ENCODE assay signal across 28 cellular contexts in genomic region chr10:78800535-78801320, GRCh38.
"Had no signal": no experiment of that assay in that cellular context is flagged by ENCODE, and none has a peak within 500 bp of the region (broad histone marks: within the 10 kb centered on the region; RNA-seq: fewer than 3 reads in every experiment).

No MANE protein-coding gene starts in this region.

- H3K4me3 ChIP-seq: left lung, lower lobe of right lung, ovary, sigmoid colon, spleen, testis, thyroid gland, transverse colon, upper lobe of left lung had no signal

- ATAC-seq: left colon; left lung; lower lobe of right lung; natural killer cell; right cardiac atrium; stimulated activated memory B cell treated with anti-CD40 and anti-IgM and Interleukin-4, amounts not matched to agents 10 μg/mL and 1 μg/mL and 100 μg/mL, for 72 hours; stimulated activated naive CD8-positive, alpha-beta T cell treated with anti-CD3 and anti-CD28 coated beads, Interleukin-15, amount 100 ng/mL, for 72 hours had no signal

- H3K27ac ChIP-seq: left lung, lower lobe of right lung, ovary, sigmoid colon, spleen, testis, thyroid gland, transverse colon had no signal

- DNase-seq: hypothalamus; immature natural killer cell; kidney; left colon; left lung; lower lobe of right lung; mammary epithelial cell; mesendoderm; naive B cell; natural killer cell; ovary; retina; right cardiac atrium; sigmoid colon; small intestine; spleen; stimulated activated CD4-positive, alpha-beta T cell treated with anti-CD3 and anti-CD28 coated beads, Interleukin-1b, Interleukin-23, amount 100 ng/mL, for 48 hours; stimulated activated CD4-positive, alpha-beta T cell treated with anti-CD3 and anti-CD28 coated beads, Interleukin-2, amount 100 ng/mL, for 48 hours; stimulated activated CD4-positive, alpha-beta T cell treated with anti-CD3 and anti-CD28 coated beads, Interleukin-4, amount 100 ng/mL, for 4 hours; stimulated activated CD8-positive, alpha-beta memory T cell treated with anti-CD3 and anti-CD28 coated beads, Interleukin-4, amount 100 ng/mL, for 48 hours; stimulated activated naive CD4-positive, alpha-beta T cell treated with Interleukin-2 at 50 U/mL for 16 hours; stimulated activated naive CD8-positive, alpha-beta T cell treated with anti-CD3 and anti-CD28 coated beads, Interleukin-15, amount 100 ng/mL, for 72 hours; substantia nigra; testis; thyroid gland; transverse colon; upper lobe of left lung had no signal

- H3K9me3 ChIP-seq: left lung, lower lobe of right lung, ovary, sigmoid colon, spleen, testis, thyroid gland, transverse colon, upper lobe of left lung had no signal

- H3K36me3 ChIP-seq: left lung, lower lobe of right lung, ovary, sigmoid colon, spleen, thyroid gland, transverse colon, upper lobe of left lung had no signal

- H3K27me3 ChIP-seq: left lung, ovary, sigmoid colon, spleen, testis, thyroid gland, transverse colon, upper lobe of left lung had no signal
